1 cellular context compared by ENCODE assay signal in genomic region chr5:532521-533242, GRCh38.
TF ChIP-seq lines count a peak whose summit lies in the region.

No MANE protein-coding gene starts in this region.

TF ChIP-seq in HepG2, 621 proteins besides CTCF, POLR2A, EP300 and RAD21 (continued from another document and continues in another):
- TF ChIP-seq ATF5 (CRISPR knock-in tag; IDR thresholded peaks at IDR 0.05; ENCODE audit: low read depth) (no peak), BCLAF1 (IDR thresholded peaks at IDR 0.05) (no peak), FOXK2 (IDR thresholded peaks at IDR 0.05) (no peak), RBAK (CRISPR knock-in tag; IDR thresholded peaks at IDR 0.05) (0 out of 2 replicates have a peak, but pooled peaks have one; percentile 43), ZNF570 (CRISPR knock-in tag; IDR thresholded peaks at IDR 0.05; ENCODE audit: borderline replicate concordance) (no peak), TIGD3 (CRISPR knock-in tag; IDR thresholded peaks at IDR 0.05; ENCODE audit: borderline replicate concordance) (no peak), THAP9 (CRISPR knock-in tag; IDR thresholded peaks at IDR 0.05; ENCODE audit: borderline replicate concordance) (no peak), SAFB2 (CRISPR knock-in tag; IDR thresholded peaks at IDR 0.05; ENCODE audit: borderline replicate concordance, low read depth) (no peak), KLF9 (CRISPR knock-in tag; IDR thresholded peaks at IDR 0.05; ENCODE audit: low read depth) (no peak), MAX (IDR thresholded peaks at IDR 0.05) (no peak; the same call in 1 of the 2 replicates), ZNF580 (CRISPR knock-in tag; IDR thresholded peaks at IDR 0.05; ENCODE audit: borderline replicate concordance, low read depth) (no peak), ZNF530 (CRISPR knock-in tag; IDR thresholded peaks at IDR 0.05; ENCODE audit: low read depth) (no peak), NAIF1 (CRISPR knock-in tag; IDR thresholded peaks at IDR 0.05; ENCODE audit: borderline replicate concordance) (no peak), RBFOX2 (IDR thresholded peaks at IDR 0.05; ENCODE audit: low read depth, low read length) (peak; percentile 48), CENPT (CRISPR knock-in tag; IDR thresholded peaks at IDR 0.05; ENCODE audit: low read depth) (no peak), ZZZ3 (CRISPR knock-in tag; IDR thresholded peaks at IDR 0.05; ENCODE audit: borderline replicate concordance) (no peak), PRDM4 (CRISPR knock-in tag; IDR thresholded peaks at IDR 0.05; ENCODE audit: borderline replicate concordance) (no peak), SIN3A (IDR thresholded peaks at IDR 0.05; ENCODE audit: borderline replicate concordance, low read depth, low read length) (no peak), TFE3 (CRISPR knock-in tag; IDR thresholded peaks at IDR 0.05) (no peak), ZBED4 (CRISPR knock-in tag; IDR thresholded peaks at IDR 0.05; ENCODE audit: borderline replicate concordance) (no peak), ZNF569 (CRISPR knock-in tag; IDR thresholded peaks at IDR 0.05; ENCODE audit: borderline replicate concordance) (no peak), ARID3A (IDR thresholded peaks at IDR 0.05; ENCODE audit: low read depth, low read length) (no peak), SNAPC4 (CRISPR knock-in tag; IDR thresholded peaks at IDR 0.05) (no peak), ATF7-NPFF (CRISPR knock-in tag; IDR thresholded peaks at IDR 0.05; ENCODE audit: low read depth) (no peak), ZNF350 (CRISPR knock-in tag; IDR thresholded peaks at IDR 0.05; ENCODE audit: borderline replicate concordance, low read depth) (no peak), ESRRA (CRISPR knock-in tag; IDR thresholded peaks at IDR 0.05; ENCODE audit: low read depth) (no peak), ZNF263 (CRISPR knock-in tag; IDR thresholded peaks at IDR 0.05) (peak; percentile 59; the same call in 1 of the 2 replicates), PAWR (CRISPR knock-in tag; IDR thresholded peaks at IDR 0.05; ENCODE audit: borderline replicate concordance) (no peak), TGIF2 (CRISPR knock-in tag; IDR thresholded peaks at IDR 0.05) (no peak), NR1H2 (CRISPR knock-in tag; IDR thresholded peaks at IDR 0.05; ENCODE audit: borderline replicate concordance, low read depth) (no peak), ELF4 (CRISPR knock-in tag; IDR thresholded peaks at IDR 0.05; ENCODE audit: borderline replicate concordance) (no peak)
